1 cellular context compared by ENCODE assay signal in genomic region chr20:49985157-49985556, GRCh38.
TF ChIP-seq lines count a peak whose summit lies in the region.

No MANE protein-coding gene starts in this region.

TF ChIP-seq in IMR-90, 13 proteins besides CTCF, POLR2A, EP300 and RAD21 (continued from another document):
- TF ChIP-seq MXI1 (IDR thresholded peaks at IDR 0.05; ENCODE audit: borderline replicate concordance, low read depth, low read length), result no peak
- TF ChIP-seq BHLHE40 (IDR thresholded peaks at IDR 0.05; ENCODE audit: low read depth, low read length), result no peak
- TF ChIP-seq USF2 (IDR thresholded peaks at IDR 0.05; ENCODE audit: low read depth, low read length), result no peak
- TF ChIP-seq CHD1 (IDR thresholded peaks at IDR 0.05; ENCODE audit: low read depth, low read length), result peak; percentile 64; the same call in 1 of the 2 replicates
- no peak for TF ChIP-seq SMC3 (IDR thresholded peaks at IDR 0.05; ENCODE audit: low read depth, low read length)
- no peak for TF ChIP-seq CEBPB (IDR thresholded peaks at IDR 0.05; ENCODE audit: low read depth, low read length)
